Comparison of ENCODE assay signal across 8 cellular contexts in genomic region chr9:132411091-132411508, GRCh38. TPM values are rescaled to one million over a fixed set of nuclear protein-coding genes. Genes with fewer than 3 reads are reported as not detected.
A peak's percentile ranks its signal among the peaks of the same experiment; 100 is the strongest.
DNase-seq lines count a peak whose midpoint lies in the region; ATAC-seq and TF ChIP-seq lines count a peak whose summit lies in the region.

No MANE protein-coding gene starts in this region.

- H3K4me1 ChIP-seq in GM23338 (ENCODE audit: insufficient read depth) (peaks cover 28% of the 10 kb centered on the region), muscle layer of duodenum (ENCODE audit: control insufficient read depth in 1 of 2, insufficient read depth in 2 of 2, low read length in 2 of 2) (peaks cover 9 to 20% of the 10 kb centered on the region in 2 donors)

- peaks cover 30% of the 10 kb centered on the region for H3K27me3 ChIP-seq in GM23338 (ENCODE audit: insufficient read depth)
- peaks cover 39% of the 10 kb centered on the region for H3K27me3 ChIP-seq in muscle layer of duodenum (ENCODE audit: low read depth, low read length)

- H3K4me1 Mint-ChIP-seq in GM23338, result peaks cover 30% of the 10 kb centered on the region
- H3K4me1 Mint-ChIP-seq in effector memory CD8-positive, alpha-beta T cell (ENCODE audit: low read depth in 2 of 2), result peaks cover 15 to 25% of the 10 kb centered on the region in 2 donors
- H3K4me1 Mint-ChIP-seq in stimulated activated naive CD8-positive, alpha-beta T cell treated with anti-CD3 and anti-CD28 coated beads, Interleukin-15, Interleukin-2, amounts not matched to agents 100 ng/mL and 50 ng/mL, for 24 hours (ENCODE audit: low read depth), result peaks cover 37% of the 10 kb centered on the region

- H2AFZ ChIP-seq in GM23338, result peak overlapping the region; percentile 94

- no peak overlapping the region for H3K27ac Mint-ChIP-seq in GM23338
- H3K27ac Mint-ChIP-seq in effector memory CD8-positive, alpha-beta T cell, result no peak overlapping the region
- no peak overlapping the region for H3K27ac Mint-ChIP-seq in stimulated activated naive CD8-positive, alpha-beta T cell treated with anti-CD3 and anti-CD28 coated beads, Interleukin-15, Interleukin-2, amounts not matched to agents 100 ng/mL and 50 ng/mL, for 24 hours

- peaks cover 4% of the 10 kb centered on the region for H3K79me2 ChIP-seq in GM23338 (replicated peaks; ENCODE audit: insufficient read depth)

- H3K27ac ChIP-seq in GM23338 (ENCODE audit: low read depth), result no peak overlapping the region
- no peak overlapping the region for H3K27ac ChIP-seq in muscle layer of duodenum (ENCODE audit: low read length)

- peak overlapping the region; percentile 95 for H3K4me2 ChIP-seq in GM23338

- H3K4me3 Mint-ChIP-seq in GM23338, result peak overlapping the region; percentile 73
- peak overlapping the region; percentile 72 to 78 for H3K4me3 Mint-ChIP-seq in effector memory CD8-positive, alpha-beta T cell
- peak overlapping the region; percentile 70 for H3K4me3 Mint-ChIP-seq in stimulated activated naive CD8-positive, alpha-beta T cell treated with anti-CD3 and anti-CD28 coated beads, Interleukin-15, Interleukin-2, amounts not matched to agents 100 ng/mL and 50 ng/mL, for 24 hours

- H3K27me3 Mint-ChIP-seq in GM23338 (ENCODE audit: insufficient read depth, low read depth, poor library complexity), result peaks cover 36% of the 10 kb centered on the region
- H3K27me3 Mint-ChIP-seq in effector memory CD8-positive, alpha-beta T cell, result peaks cover 49 to 56% of the 10 kb centered on the region in 2 donors
- H3K27me3 Mint-ChIP-seq in stimulated activated naive CD8-positive, alpha-beta T cell treated with anti-CD3 and anti-CD28 coated beads, Interleukin-15, Interleukin-2, amounts not matched to agents 100 ng/mL and 50 ng/mL, for 24 hours, result peaks cover 54% of the 10 kb centered on the region

- H4K20me1 ChIP-seq in GM23338 (replicated peaks; ENCODE audit: insufficient read depth), result no peaks in the 10 kb centered on the region; the same call in 1 of the 2 replicates

- ATAC-seq in GM23338 (peak; percentile 70), GM21619 (IDR thresholded peaks at IDR 0.05; ENCODE audit: unreplicated experiment) (no peak)
- ATAC-seq in effector memory CD8-positive, alpha-beta T cell (replicated peaks), result peak; percentile 58

- H3K9me3 Mint-ChIP-seq in GM23338, result no peaks in the 10 kb centered on the region
- no peaks in the 10 kb centered on the region for H3K9me3 Mint-ChIP-seq in effector memory CD8-positive, alpha-beta T cell
- no peaks in the 10 kb centered on the region for H3K9me3 Mint-ChIP-seq in stimulated activated naive CD8-positive, alpha-beta T cell treated with anti-CD3 and anti-CD28 coated beads, Interleukin-15, Interleukin-2, amounts not matched to agents 100 ng/mL and 50 ng/mL, for 24 hours

- H3K9me3 ChIP-seq in muscle layer of duodenum (ENCODE audit: control insufficient read depth in 1 of 2, low read length in 2 of 2), result no peaks in the 10 kb centered on the region

- no peaks in the 10 kb centered on the region for H3K9me2 ChIP-seq in GM23338 (ENCODE audit: insufficient read depth)

- H3K4me3 ChIP-seq in AG09309 (ENCODE audit: control insufficient read depth, low read depth, low read length), result no peak overlapping the region
- peak overlapping the region; percentile 77 for H3K4me3 ChIP-seq in GM23338
- peak overlapping the region; percentile 26 to 62 for H3K4me3 ChIP-seq in muscle layer of duodenum (ENCODE audit: low read depth in 1 of 2, low read length in 2 of 2)

- H3F3A ChIP-seq in GM23338 (replicated peaks; ENCODE audit: low read depth), result no peaks in the 10 kb centered on the region; the same call in 1 of the 2 replicates

- peak; percentile 48 for TF ChIP-seq CTCF in AG09309 (IDR thresholded peaks at IDR 0.05; ENCODE audit: control insufficient read depth, insufficient read depth, low read depth, low read length, missing control alignments)
- peak; percentile 80 to 97 for TF ChIP-seq CTCF in GM23338 (conservative IDR thresholded peaks at IDR 0.05; ENCODE audit: low read depth in 2 of 2)

- no peaks in the 10 kb centered on the region for H3K36me3 Mint-ChIP-seq in GM23338 (ENCODE audit: low read depth)
- peaks cover 15% of the 10 kb centered on the region for H3K36me3 Mint-ChIP-seq in effector memory CD8-positive, alpha-beta T cell (ENCODE audit: insufficient read depth)
- no peaks in the 10 kb centered on the region for H3K36me3 Mint-ChIP-seq in stimulated activated naive CD8-positive, alpha-beta T cell treated with anti-CD3 and anti-CD28 coated beads, Interleukin-15, Interleukin-2, amounts not matched to agents 100 ng/mL and 50 ng/mL, for 24 hours (ENCODE audit: low read depth)

- DNase-seq in AG09309 (ENCODE audit: low read depth) (no peak), GM23338 (ENCODE audit: low spot score) (peak; percentile 96), NCI-H2196 (lab: John Stamatoyannopoulos, UW; ENCODE audit: unreplicated experiment) (peak; percentile 86)
- DNase-seq in activated CD8-positive, alpha-beta memory T cell treated with anti-CD3 and anti-CD28 coated beads for 1 hour (ENCODE audit: extremely low read depth in 1 of 2, low read depth in 1 of 2), result peak; percentile 19 to 45
- peak; percentile 66 to 71 (median 68) for DNase-seq in effector memory CD8-positive, alpha-beta T cell

- H3K36me3 ChIP-seq in GM23338 (ENCODE audit: insufficient read depth) (no peaks in the 10 kb centered on the region), muscle layer of duodenum (ENCODE audit: control insufficient read depth in 1 of 2, insufficient read depth in 2 of 2, low read length in 2 of 2) (no peaks in the 10 kb centered on the region)

TF ChIP-seq in GM23338, 12 proteins besides CTCF, POLR2A, EP300 and RAD21:
- TF ChIP-seq ZNF114 (CRISPR knock-in tag; IDR thresholded peaks at IDR 0.05), result no peak
- no peak for TF ChIP-seq JUNB (IDR thresholded peaks at IDR 0.05; ENCODE audit: unreplicated experiment)
- TF ChIP-seq POLR2AphosphoS5 (IDR thresholded peaks at IDR 0.05; ENCODE audit: low read depth), result no peak
- TF ChIP-seq ETS1 (IDR thresholded peaks at IDR 0.05), result no peak
- no peak for TF ChIP-seq ZNF331 (CRISPR knock-in tag; IDR thresholded peaks at IDR 0.05; ENCODE audit: low read depth)
- TF ChIP-seq EZH2phosphoT487 (IDR thresholded peaks at IDR 0.05; ENCODE audit: unreplicated experiment), result no peak

RNA-seq across cellular contexts. Expression of gene CFAP77, which starts 1.1 kb away (rescaled TPM):
- total RNA-seq in GM23338 (2014; rRNA removed; shearing (Covaris generic)), result 0.97 and 2.1 TPM in 2 replicates
- 0.94 and 1.3 TPM in 2 replicates for polyA plus RNA-seq in GM23338 (2016; fragmentation: Nextera tagmentation; extraction: Ambion mirVana)

RNA-seq across cellular contexts. Expression of gene TTF1, which starts 4.5 kb away (rescaled TPM):
- total RNA-seq in GM23338 (2014; rRNA removed; shearing (Covaris generic)), result 14.9 and 15.5 TPM in 2 replicates
- 22.4 and 25.0 TPM in 2 replicates for polyA plus RNA-seq in GM23338 (2016; fragmentation: Nextera tagmentation; extraction: Ambion mirVana)

RNA-seq across cellular contexts. Expression of gene SETX, which starts 56.3 kb away (rescaled TPM):
- 39.3 and 49.9 TPM in 2 replicates for total RNA-seq in GM23338 (2014; rRNA removed; shearing (Covaris generic))
- 14.8 and 17.5 TPM in 2 replicates for polyA plus RNA-seq in GM23338 (2016; fragmentation: Nextera tagmentation; extraction: Ambion mirVana)
